8 cellular contexts compared by ENCODE assay signal in the genomic region with DNA sequence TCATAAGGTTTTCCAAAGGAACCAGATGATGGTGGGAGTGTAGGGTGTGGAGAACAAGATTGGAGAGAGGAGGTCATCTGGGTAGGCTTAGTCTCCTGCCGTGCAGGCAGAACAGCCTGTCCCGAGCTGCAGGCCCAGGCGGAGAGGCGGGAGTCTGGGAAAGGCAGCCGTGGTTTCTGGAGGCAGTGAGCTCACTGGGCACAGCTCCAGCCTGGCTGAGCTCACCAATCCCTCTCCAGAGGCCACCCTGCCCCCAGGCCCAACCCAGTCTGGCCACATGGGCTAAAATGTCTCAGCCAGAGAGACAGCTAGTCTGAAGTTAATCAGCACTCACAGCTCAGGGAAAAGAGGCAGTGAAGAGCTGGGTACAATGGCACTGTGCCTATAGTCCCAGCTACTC. TPM values are rescaled to one million over a fixed set of nuclear protein-coding genes. Genes with fewer than 3 reads are reported as not detected.
A peak's percentile ranks its signal among the peaks of the same experiment; 100 is the strongest.
DNase-seq lines count a peak whose midpoint lies in the region; ATAC-seq and TF ChIP-seq lines count a peak whose summit lies in the region.

No MANE protein-coding gene starts in this region.

- peaks cover 16% of the 10 kb centered on the region for H3K4me1 ChIP-seq in GM23248 (ENCODE audit: insufficient read depth)
- peaks cover 0 to 88% of the 10 kb centered on the region in 2 donors for H3K4me1 ChIP-seq in right atrium auricular region
- H3K4me1 ChIP-seq in gastrocnemius medialis, result peaks cover 38 to 39% of the 10 kb centered on the region in 2 donors

- TF ChIP-seq CTCF in right atrium auricular region (IDR thresholded peaks at IDR 0.05) (no peak), gastrocnemius medialis (IDR thresholded peaks at IDR 0.05 in 4 of 5, conservative IDR thresholded peaks at IDR 0.05 in 1 of 5) (no peak)

- H3K9me3 ChIP-seq in GM23248 (ENCODE audit: low read depth), result no peaks in the 10 kb centered on the region
- no peaks in the 10 kb centered on the region for H3K9me3 ChIP-seq in right atrium auricular region
- H3K9me3 ChIP-seq in gastrocnemius medialis, result no peaks in the 10 kb centered on the region

- 1 to 2% methylated on average over 5 of the region's 5 CpGs for WGBS in GM23248 (ENCODE audit: low coverage in 1 of 2, low lambda C conversion rate in 2 of 2, missing lambda C conversion rate in 2 of 2), 2 experiments

- H3K27me3 ChIP-seq in GM23248 (replicated peaks; ENCODE audit: insufficient read depth) (no peaks in the 10 kb centered on the region), right atrium auricular region (no peaks in the 10 kb centered on the region), gastrocnemius medialis (no peaks in the 10 kb centered on the region)

- no peaks in the 10 kb centered on the region for H4K20me1 ChIP-seq in GM23248 (ENCODE audit: insufficient read depth)

- intact Hi-C loops in gastrocnemius medialis (cut with DNase I; ENCODE audit: low total_unique reads), result no loop called here

- H3K27ac ChIP-seq in GM23248, result peak overlapping the region; percentile 91
- peak overlapping the region; percentile 88 to 94 for H3K27ac ChIP-seq in right atrium auricular region
- peak overlapping the region; percentile 60 to 82 (median 69) for H3K27ac ChIP-seq in gastrocnemius medialis

- no peak overlapping the region for H3K27ac Mint-ChIP-seq in activated T-cell treated with anti-CD3 and anti-CD28 coated beads, Interleukin-2, amount 50 U/mL, for 24 hours

- peaks cover 26% of the 10 kb centered on the region for H3F3A ChIP-seq in GM23248 (ENCODE audit: insufficient read depth)

- in situ Hi-C loops in GM23248 (cut with MboI) (no loop called here), gastrocnemius medialis (cut with MboI; ENCODE audit: low sequenced_read_pairs in 4 of 4) (no loop called here)

- H2AFZ ChIP-seq in GM23248, result no peak overlapping the region

- H3K4me1 Mint-ChIP-seq in activated T-cell treated with anti-CD3 and anti-CD28 coated beads, Interleukin-2, amount 50 U/mL, for 24 hours (ENCODE audit: low read depth), result no peaks in the 10 kb centered on the region

- peak overlapping the region; percentile 73 for H3K9ac ChIP-seq in GM23248

- H3K36me3 ChIP-seq in GM23248 (ENCODE audit: low read depth) (peaks cover 40% of the 10 kb centered on the region), right atrium auricular region (peaks cover 36% of the 10 kb centered on the region), gastrocnemius medialis (peaks cover 0 to 15% of the 10 kb centered on the region in 2 donors)

- ATAC-seq in gastrocnemius medialis (peak; percentile 83 to 90), HG02571 (IDR thresholded peaks at IDR 0.05; ENCODE audit: unreplicated experiment) (no peak), GM18858 (IDR thresholded peaks at IDR 0.05; ENCODE audit: unreplicated experiment) (no peak)

- peaks cover 70% of the 10 kb centered on the region for H3K79me2 ChIP-seq in GM23248 (ENCODE audit: insufficient read depth)

- H3K4me2 ChIP-seq in GM23248 (ENCODE audit: unreplicated experiment), result peak overlapping the region; percentile 52

- H3K27me3 Mint-ChIP-seq in activated T-cell treated with anti-CD3 and anti-CD28 coated beads, Interleukin-2, amount 50 U/mL, for 24 hours, result no peaks in the 10 kb centered on the region

- H3K9me3 Mint-ChIP-seq in activated T-cell treated with anti-CD3 and anti-CD28 coated beads, Interleukin-2, amount 50 U/mL, for 24 hours, result no peaks in the 10 kb centered on the region

- TF ChIP-seq POLR2A in gastrocnemius medialis (IDR thresholded peaks at IDR 0.05), result no peak

- H3K9me2 ChIP-seq in GM23248 (ENCODE audit: insufficient read depth), result no peaks in the 10 kb centered on the region

- DNase-seq in GM23248 (peak; percentile 99), amygdala (lab: John Stamatoyannopoulos, UW) (peak in 52 of 56 donors; percentile 15 to 88 (median 64)), right atrium auricular region (ENCODE audit: low spot score) (peak; percentile 96), gastrocnemius medialis (peak; percentile 84 to 88)
- DNase-seq in activated naive CD4-positive, alpha-beta T cell treated with anti-CD3 and anti-CD28 coated beads, Interleukin-2, amount 50 U/mL, for 16 hours, result no peak
- DNase-seq in activated T-cell treated with anti-CD3 and anti-CD28 coated beads, Interleukin-2, amount 50 U/mL, for 24 hours, result no peak

- H3K4me3 ChIP-seq in GM23248 (0 out of 2 replicates have a peak overlapping the region, but pooled peaks have one; percentile 1), right atrium auricular region (no peak overlapping the region), gastrocnemius medialis (no peak overlapping the region)

- no peak overlapping the region for H3K4me3 Mint-ChIP-seq in activated T-cell treated with anti-CD3 and anti-CD28 coated beads, Interleukin-2, amount 50 U/mL, for 24 hours

- no peaks in the 10 kb centered on the region for H3K36me3 Mint-ChIP-seq in activated T-cell treated with anti-CD3 and anti-CD28 coated beads, Interleukin-2, amount 50 U/mL, for 24 hours (ENCODE audit: low read depth)

RNA-seq across cellular contexts. Expression of gene P4HA2, which starts 12.3 kb away (rescaled TPM):
- 337 and 352 TPM in 2 replicates for total RNA-seq in GM23248 (2014; rRNA removed; shearing (Covaris generic))
- polyA plus RNA-seq in GM23248 (2016; fragmentation: Nextera tagmentation; extraction: Ambion mirVana), result 353 and 374 TPM in 2 replicates
- total RNA-seq in right atrium auricular region, result 10 to 100 TPM; 60.5 to 65.4 TPM
- total RNA-seq in gastrocnemius medialis, result 10 to 100 TPM in 2 of 4 donors, 1 to 10 TPM in 2; 5.8 to 15.7 (median 10.3) TPM

RNA-seq across cellular contexts. Expression of gene PDLIM4, which starts 42.2 kb away (rescaled TPM):
- total RNA-seq in GM23248 (2014; rRNA removed; shearing (Covaris generic)), result 84.4 and 107 TPM in 2 replicates
- 153 and 156 TPM in 2 replicates for polyA plus RNA-seq in GM23248 (2016; fragmentation: Nextera tagmentation; extraction: Ambion mirVana)
- total RNA-seq in right atrium auricular region, result 10 to 100 TPM; 13.4 to 96.7 TPM
- 1 to 10 TPM in 3 of 4 donors, under 1 TPM in 1; 0.66 to 8.0 (median 5.3) TPM for total RNA-seq in gastrocnemius medialis

Comparison
In these comparisons a context has a peak if more than half of its experiments do, and no peak if none do; other contexts are left out.
1. DNase-seq: peak in GM23248 (single experiment), amygdala (52 of 56), right atrium auricular region (single experiment) and gastrocnemius medialis (2 of 2); none in activated naive CD4-positive, alpha-beta T cell treated with anti-CD3 and anti-CD28 coated beads, Interleukin-2, amount 50 U/mL, for 16 hours (single experiment) and activated T-cell treated with anti-CD3 and anti-CD28 coated beads, Interleukin-2, amount 50 U/mL, for 24 hours (single experiment).
2. ATAC-seq: peak in gastrocnemius medialis (2 of 2); none in HG02571 (single experiment) and GM18858 (single experiment).
3. Peak in every context shown above with its lines, with median percentiles within 50 percentile points of each other: H3K27ac ChIP-seq.